Comparison of ENCODE assay signal across 11 cellular contexts in genomic region chr6:30358340-30358679, GRCh38. TPM values are rescaled to one million over a fixed set of nuclear protein-coding genes. Genes with fewer than 3 reads are reported as not detected.
DNase-seq lines count a peak whose midpoint lies in the region; ATAC-seq, FAIRE-seq and TF ChIP-seq lines count a peak whose summit lies in the region.
"Had no signal": no experiment of that assay in that cellular context is flagged by ENCODE, and none has a peak within 500 bp of the region (broad histone marks: within the 10 kb centered on the region; RNA-seq: fewer than 3 reads in every experiment).

No MANE protein-coding gene starts in this region.

- ATAC-seq in IMR-90 (ENCODE audit: low read depth) (no peak), right lobe of liver (no peak), HG03457 (IDR thresholded peaks at IDR 0.05; ENCODE audit: unreplicated experiment) (no peak)

- peak overlapping the region; percentile 89 for H3K4me3 Mint-ChIP-seq in nephron progenitor cell

- FAIRE-seq in endothelial cell of umbilical vein (lab: Jason Lieb, UNC) = no peak
- FAIRE-seq: colon had no signal

- H3K14ac ChIP-seq in IMR-90 (replicated peaks; ENCODE audit: low read depth, low read length) = no peak overlapping the region

- TF ChIP-seq RAD21 in IMR-90 (IDR thresholded peaks at IDR 0.05; ENCODE audit: low read length) = no peak

- H3K4me1 ChIP-seq in ACC112 (ENCODE audit: control insufficient read depth, insufficient read depth, low read length, unreplicated experiment) (no peaks in the 10 kb centered on the region), IMR-90 (ENCODE audit: control insufficient read depth, insufficient read depth, low read length) (no peaks in the 10 kb centered on the region), endothelial cell of umbilical vein (ENCODE audit: control insufficient read depth, extremely low read depth, insufficient read depth, low read length) (peaks cover 5% of the 10 kb centered on the region), Karpas-422 (ENCODE audit: low read length) (no peaks in the 10 kb centered on the region), right lobe of liver (peaks cover 0 to 3% (median 0%) of the 10 kb centered on the region in 4 donors)

- no peak overlapping the region for H2BK15ac ChIP-seq in IMR-90 (ENCODE audit: low read depth, low read length)

- peak overlapping the region; percentile 76; the same call in 1 of the 2 replicates for H3K4me3 ChIP-seq in ACC112 (ENCODE audit: low read depth, low read length)
- 0 out of 2 replicates have a peak overlapping the region, but pooled peaks have one; percentile 16 for H3K4me3 ChIP-seq in IMR-90 (ENCODE audit: insufficient read depth, low read depth, low read length)
- no peak overlapping the region for H3K4me3 ChIP-seq in endothelial cell of umbilical vein (replicated peaks in 1 of 3; ENCODE audit: insufficient read depth in 1 of 3, low read depth in 1 of 3, low read length in 3 of 3)
- no peak overlapping the region for H3K4me3 ChIP-seq in Karpas-422 (ENCODE audit: low read length)
- H3K4me3 ChIP-seq in right lobe of liver = no peak overlapping the region

- H3K27me3 Mint-ChIP-seq in nephron progenitor cell (ENCODE audit: low read depth, poor library complexity) = peaks cover 61% of the 10 kb centered on the region

- H2BK20ac ChIP-seq in IMR-90 (ENCODE audit: low read depth, low read length) = no peak overlapping the region

- peaks cover 5% of the 10 kb centered on the region for H3K9me3 Mint-ChIP-seq in nephron progenitor cell

- in situ Hi-C loops in IMR-90 (cut with MboI; ENCODE audit: low sequenced_read_pairs) = no loop called here

- POLR2A ChIA-PET in IMR-90 (lab: Charles Lee; ENCODE audit: unreplicated experiment) = no interaction called here
- POLR2A ChIA-PET in endothelial cell of umbilical vein (lab: Charles Lee) = no interaction called here

- no peaks in the 10 kb centered on the region for H3K9me2 ChIP-seq in Karpas-422 (replicated peaks; ENCODE audit: insufficient read depth, low read length)

- DNase-seq in IMR-90 = peak; percentile 6
- no peak for DNase-seq in endothelial cell of umbilical vein (ENCODE audit: low read depth, low spot score)
- DNase-seq in nephron progenitor cell = no peak
- DNase-seq in Karpas-422 = no peak
- no peak for DNase-seq in NCI-H2081 treated with DMSO at 0.1 percent for 48 hours (lab: John Stamatoyannopoulos, UW)
- no peak for DNase-seq in right lobe of liver

- no peak overlapping the region for H2BK5ac ChIP-seq in IMR-90 (ENCODE audit: low read depth, low read length, poor library complexity, severe bottlenecking)

- BruUV-seq in IMR-90 (replicated peaks; lab: Mats Ljungman, UMichigan) (no TSS peak), endothelial cell of umbilical vein (replicated peaks; lab: Mats Ljungman, UMichigan) (no TSS peak)

- no peak overlapping the region for H3K27ac Mint-ChIP-seq in nephron progenitor cell

- no peak overlapping the region for H2AK5ac ChIP-seq in IMR-90 (ENCODE audit: low read depth, low read length)

- CTCF ChIA-PET in IMR-90 (lab: Yijun Ruan, JAX) (interaction anchor here (0.6 to 1.6 kb wide), 3 partner anchors 36 to 145 kb away, joined by 3 to 5 read pairs (median 4); partner anchors contain the start of gene TRIM26), endothelial cell of umbilical vein (lab: Charles Lee) (interaction anchor here (0.5 to 3.1 kb wide), 10 partner anchors 9 to 139 kb away, joined by 4 to 48 read pairs (median 5); no protein-coding TSS in a partner anchor)

- WGBS in IMR-90 (ENCODE audit: extremely low coverage in 2 of 2, insufficient read length in 1 of 2), 2 experiments = no CpG with 5 or more reads among the region's 9 CpGs
- 23% methylated on average over 9 of the region's 9 CpGs for WGBS in right lobe of liver (ENCODE audit: insufficient coverage, low coverage, low lambda C conversion rate, missing lambda C conversion rate)

- H3K23ac ChIP-seq in IMR-90 (ENCODE audit: low read depth, low read length) = no peak overlapping the region

- no peak overlapping the region for H4K8ac ChIP-seq in IMR-90 (ENCODE audit: low read depth in 2 of 2, low read length in 2 of 2)

- dilution Hi-C loops in IMR-90 (cut with HindIII; ENCODE audit: low sequenced_read_pairs, unreplicated experiment) = no loop called here
- dilution Hi-C loops in endothelial cell of umbilical vein (cut with MboI; ENCODE audit: extremely low pct_ligation_motif_present, low sequenced_read_pairs) = no loop called here

- H2BK120ac ChIP-seq in IMR-90 (ENCODE audit: low read depth, low read length) = no peak overlapping the region

- no peaks in the 10 kb centered on the region for H3K79me1 ChIP-seq in IMR-90 (ENCODE audit: low read depth in 1 of 2, low read length in 2 of 2)

- H3K9me1 ChIP-seq in IMR-90 (ENCODE audit: insufficient read depth, low read length) (no peaks in the 10 kb centered on the region), endothelial cell of umbilical vein (replicated peaks; ENCODE audit: control insufficient read depth, extremely low read depth, insufficient read depth, low read length) (no peaks in the 10 kb centered on the region)

- no peaks in the 10 kb centered on the region for H3K79me2 ChIP-seq in ACC112 (ENCODE audit: control insufficient read depth, insufficient read depth, low read length, unreplicated experiment)
- no peaks in the 10 kb centered on the region for H3K79me2 ChIP-seq in endothelial cell of umbilical vein (ENCODE audit: control insufficient read depth, insufficient read depth, low read length)
- H3K79me2 ChIP-seq in Karpas-422 (ENCODE audit: low read length) = no peaks in the 10 kb centered on the region

- no peaks in the 10 kb centered on the region for H3K36me3 ChIP-seq in ACC112 (ENCODE audit: insufficient read depth, low read length)
- H3K36me3 ChIP-seq in IMR-90 (ENCODE audit: control insufficient read depth, insufficient read depth, low read length) = no peaks in the 10 kb centered on the region
- H3K36me3 ChIP-seq in endothelial cell of umbilical vein (ENCODE audit: control insufficient read depth in 2 of 2, extremely low read depth in 1 of 2, insufficient read depth in 2 of 2, low read length in 2 of 2) = no peaks in the 10 kb centered on the region
- H3K36me3 ChIP-seq in Karpas-422 (ENCODE audit: insufficient read depth, low read length) = no peaks in the 10 kb centered on the region
- no peaks in the 10 kb centered on the region for H3K36me3 ChIP-seq in right lobe of liver

- H3K56ac ChIP-seq in IMR-90 (ENCODE audit: extremely low read depth, insufficient read depth, low read length) = no peak overlapping the region

- H3K4me1 Mint-ChIP-seq in nephron progenitor cell = peaks cover 8% of the 10 kb centered on the region

- intact Hi-C loops in IMR-90 (cut with micrococcal nuclease) = no loop called here
- intact Hi-C loops in endothelial cell of umbilical vein (cut with micrococcal nuclease) = no loop called here
- intact Hi-C loops in right lobe of liver (cut with DNase I) = no loop called here

- H3K9ac ChIP-seq in IMR-90 (ENCODE audit: low read depth, low read length) (no peak overlapping the region), endothelial cell of umbilical vein (replicated peaks; ENCODE audit: extremely low read depth, insufficient read depth, low read length) (no peak overlapping the region), Karpas-422 (ENCODE audit: low read length) (no peak overlapping the region)

- TF ChIP-seq CTCF in IMR-90 (conservative IDR thresholded peaks at IDR 0.05; ENCODE audit: low read depth, low read length) (no peak), endothelial cell of umbilical vein (IDR thresholded peaks at IDR 0.05; ENCODE audit: extremely low read depth in 1 of 2, insufficient read depth in 1 of 2, low read depth in 1 of 2, low read length in 2 of 2) (no peak), nephron progenitor cell (IDR thresholded peaks at IDR 0.05) (no peak), right lobe of liver (IDR thresholded peaks at IDR 0.05) (no peak)

- H4K20me1 ChIP-seq in IMR-90 (ENCODE audit: insufficient read depth, low read length) (no peaks in the 10 kb centered on the region), endothelial cell of umbilical vein (replicated peaks; ENCODE audit: control insufficient read depth, extremely low read depth, insufficient read depth, low read length) (no peaks in the 10 kb centered on the region), Karpas-422 (ENCODE audit: insufficient read depth, low read depth, low read length) (no peaks in the 10 kb centered on the region)

- H2AFZ ChIP-seq in ACC112 (ENCODE audit: low read length, unreplicated experiment) (no peak overlapping the region), IMR-90 (replicated peaks; ENCODE audit: low read length, poor library complexity) (no peak overlapping the region), endothelial cell of umbilical vein (ENCODE audit: low read depth, low read length) (peak overlapping the region; percentile 86), Karpas-422 (ENCODE audit: low read length) (no peak overlapping the region)

- H4K91ac ChIP-seq in IMR-90 (ENCODE audit: insufficient read depth, low read depth, low read length) = no peak overlapping the region

- no peak overlapping the region for H3K27ac ChIP-seq in ACC112 (ENCODE audit: low read depth, low read length)
- H3K27ac ChIP-seq in IMR-90 (ENCODE audit: insufficient read depth, low read length) = no peak overlapping the region
- no peak overlapping the region for H3K27ac ChIP-seq in endothelial cell of umbilical vein (ENCODE audit: insufficient read depth, low read depth, low read length)
- H3K27ac ChIP-seq in Karpas-422 (ENCODE audit: low read length) = no peak overlapping the region
- no peak overlapping the region for H3K27ac ChIP-seq in right lobe of liver
- H3K27ac ChIP-seq: C4-2B, VCaP had no signal

- H3K9me3 ChIP-seq in IMR-90 (ENCODE audit: control insufficient read depth, insufficient read depth, low read length) (peaks cover 3% of the 10 kb centered on the region; the same call in 1 of the 2 replicates), endothelial cell of umbilical vein (replicated peaks; ENCODE audit: control insufficient read depth, insufficient read depth, low read length) (no peaks in the 10 kb centered on the region), Karpas-422 (ENCODE audit: low read length) (no peaks in the 10 kb centered on the region), right lobe of liver (no peaks in the 10 kb centered on the region)

- no peak overlapping the region for H2AK9ac ChIP-seq in IMR-90 (replicated peaks; ENCODE audit: low read depth, low read length, poor library complexity)

- TF ChIP-seq POLR2A in IMR-90 (IDR thresholded peaks at IDR 0.05; ENCODE audit: low read depth, low read length) = no peak
- TF ChIP-seq POLR2A in endothelial cell of umbilical vein (IDR thresholded peaks at IDR 0.05; ENCODE audit: low read depth, low read length) = no peak
- no peak for TF ChIP-seq POLR2A in right lobe of liver (IDR thresholded peaks at IDR 0.05)

- H4K5ac ChIP-seq in IMR-90 (ENCODE audit: low read depth, low read length) = no peak overlapping the region

- H3K27me3 ChIP-seq in ACC112 (ENCODE audit: insufficient read depth, low read length) (peaks cover 56% of the 10 kb centered on the region), IMR-90 (ENCODE audit: control insufficient read depth, insufficient read depth, low read length) (peaks cover 52% of the 10 kb centered on the region), endothelial cell of umbilical vein (ENCODE audit: control insufficient read depth in 2 of 2, insufficient read depth in 2 of 2, low read length in 2 of 2) (peaks cover 32 to 57% of the 10 kb centered on the region in 2 experiments), Karpas-422 (ENCODE audit: low read length) (no peaks in the 10 kb centered on the region), right lobe of liver (peaks cover 6 to 9% of the 10 kb centered on the region in 2 donors)

- H3K36me3 Mint-ChIP-seq in nephron progenitor cell (ENCODE audit: low read depth) = no peaks in the 10 kb centered on the region

- no peak overlapping the region for H3K18ac ChIP-seq in IMR-90 (ENCODE audit: low read depth, low read length)

- H3K4ac ChIP-seq in IMR-90 (ENCODE audit: low read depth, low read length) = no peak overlapping the region

- H3K4me2 ChIP-seq in IMR-90 (ENCODE audit: low read depth, low read length) = peak overlapping the region; percentile 58
- peak overlapping the region; percentile 73 for H3K4me2 ChIP-seq in endothelial cell of umbilical vein (ENCODE audit: insufficient read depth, low read length)
- H3K4me2 ChIP-seq in Karpas-422 (ENCODE audit: low read depth, low read length, poor library complexity, severe bottlenecking) = no peak overlapping the region

RNA-seq across cellular contexts. Expression of gene RPP21, which starts 13.4 kb away (rescaled TPM):
- total RNA-seq in IMR-90 (2012; rRNA removed) = 20.6 and 28.9 TPM in 2 replicates
- polyA plus RNA-seq in IMR-90 (2012; rRNA removed) = 79.1 and 96.7 TPM in 2 replicates
- 136 and 190 TPM in 2 replicates for polyA plus RNA-seq in IMR-90 (2012; cell fraction: cytosol; rRNA removed)
- 68.1 and 176 TPM in 2 replicates for polyA plus RNA-seq in IMR-90 (2012; cell fraction: nucleus; rRNA removed; ENCODE audit: low replicate concordance)
- 35.0 and 35.3 TPM in 2 replicates for total RNA-seq in endothelial cell of umbilical vein
- 101 and 167 TPM in 2 replicates for polyA plus RNA-seq in endothelial cell of umbilical vein
- polyA plus RNA-seq in endothelial cell of umbilical vein (2011; cell fraction: cytosol; rRNA removed) = 62.5 and 73.8 TPM in 2 replicates
- 38.4 and 48.0 TPM in 2 replicates for polyA plus RNA-seq in endothelial cell of umbilical vein (2011; cell fraction: nucleus; rRNA removed)
- 33.0 and 45.8 TPM in 2 replicates for polyA plus RNA-seq in endothelial cell of umbilical vein (2012)
- 8.1 and 18.2 TPM in 2 replicates for polyA minus RNA-seq in endothelial cell of umbilical vein
- polyA minus RNA-seq in endothelial cell of umbilical vein (2011; cell fraction: cytosol; rRNA and poly(A)+ RNA removed) = 23.9 TPM
- 6.4 and 9.2 TPM in 2 replicates for polyA minus RNA-seq in endothelial cell of umbilical vein (2011; cell fraction: nucleus; rRNA and poly(A)+ RNA removed)
- 71.3 and 78.2 TPM in 2 replicates for total RNA-seq in Karpas-422 (2014; rRNA removed; shearing (Covaris generic); ENCODE audit: low replicate concordance)
- total RNA-seq in right lobe of liver = 10 to 100 TPM; 13.8 to 49.5 (median 16.3) TPM

RNA-seq across cellular contexts. Expression of gene TRIM39, which starts 31.6 kb away (rescaled TPM):
- total RNA-seq in IMR-90 (2012; rRNA removed) = 9.4 and 10.0 TPM in 2 replicates
- polyA plus RNA-seq in IMR-90 (2012; rRNA removed) = 6.7 and 7.5 TPM in 2 replicates
- polyA plus RNA-seq in IMR-90 (2012; cell fraction: cytosol; rRNA removed) = 3.4 and 3.8 TPM in 2 replicates
- polyA plus RNA-seq in IMR-90 (2012; cell fraction: nucleus; rRNA removed; ENCODE audit: low replicate concordance) = 17.2 and 30.2 TPM in 2 replicates
- 13.1 and 13.5 TPM in 2 replicates for total RNA-seq in endothelial cell of umbilical vein
- polyA plus RNA-seq in endothelial cell of umbilical vein = 5.6 TPM in 2 replicates
- 6.3 and 7.2 TPM in 2 replicates for polyA plus RNA-seq in endothelial cell of umbilical vein (2011; cell fraction: cytosol; rRNA removed)
- 23.5 and 27.6 TPM in 2 replicates for polyA plus RNA-seq in endothelial cell of umbilical vein (2011; cell fraction: nucleus; rRNA removed)
- 8.8 and 9.6 TPM in 2 replicates for polyA plus RNA-seq in endothelial cell of umbilical vein (2012)
- polyA minus RNA-seq in endothelial cell of umbilical vein = 9.4 and 14.2 TPM in 2 replicates
- polyA minus RNA-seq in endothelial cell of umbilical vein (2011; cell fraction: cytosol; rRNA and poly(A)+ RNA removed) = 6.3 TPM
- polyA minus RNA-seq in endothelial cell of umbilical vein (2011; cell fraction: nucleus; rRNA and poly(A)+ RNA removed) = 8.9 and 10.2 TPM in 2 replicates
- 16.2 and 22.1 TPM in 2 replicates for total RNA-seq in Karpas-422 (2014; rRNA removed; shearing (Covaris generic); ENCODE audit: low replicate concordance)
- total RNA-seq in right lobe of liver = 1 to 10 TPM; 3.3 to 7.5 (median 5.7) TPM

Comparison
In these comparisons a context has a peak if more than half of its experiments do, and no peak if none do; other contexts are left out.
1. H3K4me3 ChIP-seq: peak in ACC112 (single experiment) and IMR-90 (single experiment); none in endothelial cell of umbilical vein (0 of 3), Karpas-422 (single experiment) and right lobe of liver (0 of 3).